In genomic region chr20:37877832-37878772, GRCh38 we compare ENCODE assay signal across 22 cellular contexts. TPM values are rescaled to one million over a fixed set of nuclear protein-coding genes. Genes with fewer than 3 reads are reported as not detected.
DNase-seq lines count a peak whose midpoint lies in the region; ATAC-seq, FAIRE-seq and TF ChIP-seq lines count a peak whose summit lies in the region.
"Had no signal": no experiment of that assay in that cellular context is flagged by ENCODE, and none has a peak within 500 bp of the region (broad histone marks: within the 10 kb centered on the region; RNA-seq: fewer than 3 reads in every experiment).

No MANE protein-coding gene starts in this region.

- no peak for TF ChIP-seq EP300 in H1 (IDR thresholded peaks at IDR 0.05; ENCODE audit: borderline replicate concordance in 1 of 2, low read depth in 2 of 2, low read length in 2 of 2)

- POLR2A ChIA-PET in IMR-90 (lab: Charles Lee; ENCODE audit: unreplicated experiment): no interaction called here
- POLR2A ChIA-PET in H1 (lab: Charles Lee; ENCODE audit: partially characterized antibody): no interaction called here

- no peaks in the 10 kb centered on the region for H3K9me3 Mint-ChIP-seq in stimulated activated effector memory CD8-positive, alpha-beta T cell treated with anti-CD3 and anti-CD28 coated beads, Interleukin-12 subunit alpha, Interleukin-12 subunit beta, amount 100 ng/mL, for 72 hours
- no peaks in the 10 kb centered on the region for H3K9me3 Mint-ChIP-seq in progenitor cell of endocrine pancreas (ENCODE audit: low read depth)
- H3K9me3 Mint-ChIP-seq: CD8-positive, alpha-beta T cell had no signal

- dilution Hi-C loops in IMR-90 (cut with HindIII; ENCODE audit: low sequenced_read_pairs, unreplicated experiment): no loop called here

- no peaks in the 10 kb centered on the region; the same call in 1 of the 2 replicates for H3K9me1 ChIP-seq in IMR-90 (ENCODE audit: insufficient read depth, low read length)

- H3K9ac ChIP-seq in IMR-90 (ENCODE audit: low read depth, low read length) (no peak overlapping the region), H1 (replicated peaks in 1 of 4; ENCODE audit: extremely low read depth in 1 of 4, low read depth in 3 of 4, low read length in 3 of 4) (no peak overlapping the region)
- H3K9ac ChIP-seq: KMS-11 had no signal

- no peak for TF ChIP-seq CTCF in IMR-90 (conservative IDR thresholded peaks at IDR 0.05; ENCODE audit: low read depth, low read length)
- no peak for TF ChIP-seq CTCF in H1 (IDR thresholded peaks at IDR 0.05; ENCODE audit: control extremely low read depth in 1 of 3, insufficient read depth in 1 of 3, low read depth in 1 of 3, low read length in 3 of 3)
- no peak for TF ChIP-seq CTCF in progenitor cell of endocrine pancreas (IDR thresholded peaks at IDR 0.05; ENCODE audit: unreplicated experiment)

- no peak overlapping the region for H4K5ac ChIP-seq in IMR-90 (ENCODE audit: low read depth, low read length)
- H4K5ac ChIP-seq in H1 (ENCODE audit: insufficient read length, low read depth, low read length): no peak overlapping the region

- H3K4me1 ChIP-seq in IMR-90 (ENCODE audit: control insufficient read depth, insufficient read depth, low read length): no peaks in the 10 kb centered on the region
- no peaks in the 10 kb centered on the region for H3K4me1 ChIP-seq in H1 (replicated peaks in 1 of 4; ENCODE audit: control insufficient read depth in 3 of 4, insufficient read depth in 4 of 4, low read length in 3 of 4)
- H3K4me1 ChIP-seq: SJSA1 had no signal

- H2BK15ac ChIP-seq in IMR-90 (ENCODE audit: low read depth, low read length) (no peak overlapping the region), H1 (ENCODE audit: low read length) (no peak overlapping the region)

- TF ChIP-seq POLR2A in IMR-90 (IDR thresholded peaks at IDR 0.05; ENCODE audit: low read depth, low read length) (no peak), H1 (IDR thresholded peaks at IDR 0.05; ENCODE audit: control extremely low read depth in 1 of 2, low read depth in 2 of 2, low read length in 2 of 2) (no peak)

- no TSS peak for BruUV-seq in IMR-90 (replicated peaks; lab: Mats Ljungman, UMichigan)

- TF ChIP-seq RAD21 in IMR-90 (IDR thresholded peaks at IDR 0.05; ENCODE audit: low read length) (no peak), H1 (IDR thresholded peaks at IDR 0.05 in 1 of 2, conservative IDR thresholded peaks at IDR 0.05 in 1 of 2; ENCODE audit: low read depth in 2 of 2, low read length in 2 of 2) (no peak)

- H4K8ac ChIP-seq in IMR-90 (ENCODE audit: low read depth in 2 of 2, low read length in 2 of 2): no peak overlapping the region
- H4K8ac ChIP-seq in H1 (ENCODE audit: extremely low read depth, insufficient read depth, low read length): no peak overlapping the region

- H3K27ac Mint-ChIP-seq in stimulated activated effector memory CD8-positive, alpha-beta T cell treated with anti-CD3 and anti-CD28 coated beads, Interleukin-12 subunit alpha, Interleukin-12 subunit beta, amount 100 ng/mL, for 72 hours: peak overlapping the region; percentile 7
- no peak overlapping the region for H3K27ac Mint-ChIP-seq in progenitor cell of endocrine pancreas
- H3K27ac Mint-ChIP-seq: CD8-positive, alpha-beta T cell had no signal

- H3K27ac ChIP-seq in IMR-90 (ENCODE audit: insufficient read depth, low read length) (no peak overlapping the region), H1 (ENCODE audit: low read depth, low read length) (no peak overlapping the region)
- H3K27ac ChIP-seq: KMS-11, SJSA1 had no signal

- CTCF ChIA-PET in IMR-90 (lab: Yijun Ruan, JAX): interaction anchor here (0.6 kb wide), 1 partner anchor 219 kb away, joined by 3 read pairs; no protein-coding TSS in a partner anchor
- CTCF ChIA-PET in H1 (lab: Charles Lee; ENCODE audit: partially characterized antibody): interaction anchor here (1.1 to 1.8 kb wide), 3 partner anchors 12 to 56 kb away, joined by 3 to 4 read pairs (median 3); no protein-coding TSS in a partner anchor

- H3K23ac ChIP-seq in IMR-90 (ENCODE audit: low read depth, low read length) (no peak overlapping the region), H1 (ENCODE audit: insufficient read length) (no peak overlapping the region)

- H3K56ac ChIP-seq in IMR-90 (ENCODE audit: extremely low read depth, insufficient read depth, low read length) (no peak overlapping the region), H1 (replicated peaks; ENCODE audit: insufficient read length, low read depth, low read length) (no peak overlapping the region)

- H2BK120ac ChIP-seq in IMR-90 (ENCODE audit: low read depth, low read length): no peak overlapping the region
- no peak overlapping the region for H2BK120ac ChIP-seq in H1 (replicated peaks; ENCODE audit: low read depth, low read length)

- H3K79me2 ChIP-seq in H1 (ENCODE audit: control insufficient read depth in 1 of 2, insufficient read depth in 2 of 2, low read length in 2 of 2): no peaks in the 10 kb centered on the region

- H3K4ac ChIP-seq in IMR-90 (ENCODE audit: low read depth, low read length) (no peak overlapping the region), H1 (replicated peaks; ENCODE audit: insufficient read length, low read depth, low read length) (no peak overlapping the region)

- no peaks in the 10 kb centered on the region for H3K9me3 ChIP-seq in IMR-90 (ENCODE audit: control insufficient read depth, insufficient read depth, low read length)
- H3K9me3 ChIP-seq in H1 (ENCODE audit: insufficient read depth in 2 of 2, low read depth in 1 of 2, low read length in 1 of 2): no peaks in the 10 kb centered on the region
- H3K9me3 ChIP-seq: SJSA1 had no signal

- H2BK20ac ChIP-seq in IMR-90 (ENCODE audit: low read depth, low read length) (no peak overlapping the region), H1 (ENCODE audit: low read length) (no peak overlapping the region)

- H4K20me1 ChIP-seq in IMR-90 (ENCODE audit: insufficient read depth, low read length) (no peaks in the 10 kb centered on the region), H1 (replicated peaks in 1 of 2; ENCODE audit: control insufficient read depth in 1 of 2, insufficient read depth in 2 of 2, low read length in 2 of 2) (no peaks in the 10 kb centered on the region)

- H2BK5ac ChIP-seq in IMR-90 (ENCODE audit: low read depth, low read length, poor library complexity, severe bottlenecking) (no peak overlapping the region), H1 (ENCODE audit: low read depth, low read length) (0 out of 2 replicates have a peak overlapping the region, but pooled peaks have one; percentile 21)

- H3K27me3 ChIP-seq in IMR-90 (ENCODE audit: control insufficient read depth, insufficient read depth, low read length) (peaks cover 13% of the 10 kb centered on the region), H1 (replicated peaks in 1 of 4; ENCODE audit: control insufficient read depth in 3 of 4, extremely low read depth in 1 of 4, insufficient read depth in 3 of 4, low read length in 3 of 4) (0 out of 7 replicates have a peak, but pooled peaks cover 0 to 2% (median 0%) of the 10 kb centered on the region in 4 experiments)
- H3K27me3 ChIP-seq: SJSA1 had no signal

- no peaks in the 10 kb centered on the region for H3K79me1 ChIP-seq in IMR-90 (ENCODE audit: low read depth in 1 of 2, low read length in 2 of 2)
- no peaks in the 10 kb centered on the region for H3K79me1 ChIP-seq in H1 (ENCODE audit: low read depth, low read length)

- no peaks in the 10 kb centered on the region for H3K23me2 ChIP-seq in H1 (ENCODE audit: low read depth, low read length)

- WGBS in IMR-90 (ENCODE audit: extremely low coverage in 2 of 2, insufficient read length in 1 of 2), 2 experiments: 78% methylated on average over 10 of the region's 20 CpGs; no CpG with 5 or more reads in 1 of the 2 experiments
- 92% methylated on average over 20 of the region's 20 CpGs; no CpG with 5 or more reads in 1 of the 2 experiments for WGBS in H1 (ENCODE audit: extremely low coverage in 1 of 2, insufficient coverage in 1 of 2, insufficient read length in 1 of 2, insufficient replicate concordance in 2 of 2, low coverage in 1 of 2, low lambda C conversion rate in 2 of 2, missing lambda C conversion rate in 1 of 2), 2 experiments

- H3K4me3 Mint-ChIP-seq in stimulated activated effector memory CD8-positive, alpha-beta T cell treated with anti-CD3 and anti-CD28 coated beads, Interleukin-12 subunit alpha, Interleukin-12 subunit beta, amount 100 ng/mL, for 72 hours: no peak overlapping the region
- H3K4me3 Mint-ChIP-seq in progenitor cell of endocrine pancreas (ENCODE audit: low read depth): no peak overlapping the region
- H3K4me3 Mint-ChIP-seq: CD8-positive, alpha-beta T cell had no signal

- H3K36me3 ChIP-seq in IMR-90 (ENCODE audit: control insufficient read depth, insufficient read depth, low read length): peaks cover 10% of the 10 kb centered on the region
- no peaks in the 10 kb centered on the region; a peak in 3 of 8 replicates for H3K36me3 ChIP-seq in H1 (ENCODE audit: control insufficient read depth in 2 of 4, insufficient read depth in 4 of 4, low read length in 3 of 4)

- H3K4me2 ChIP-seq in IMR-90 (ENCODE audit: low read depth, low read length): no peak overlapping the region
- no peak overlapping the region for H3K4me2 ChIP-seq in H1 (ENCODE audit: insufficient read depth in 1 of 2, low read depth in 2 of 2, low read length in 2 of 2)
- H3K4me2 ChIP-seq: KMS-11 had no signal

- H3K4me3 ChIP-seq in IMR-90 (ENCODE audit: insufficient read depth, low read depth, low read length) (no peak overlapping the region), H1 (ENCODE audit: extremely low read depth in 1 of 4, insufficient read depth in 2 of 4, low read depth in 3 of 4, low read length in 4 of 4) (no peak overlapping the region)
- H3K4me3 ChIP-seq: SJSA1 had no signal

- H2AK5ac ChIP-seq in IMR-90 (ENCODE audit: low read depth, low read length): no peak overlapping the region
- no peak overlapping the region for H2AK5ac ChIP-seq in H1 (ENCODE audit: low read depth, low read length)

- H3K14ac ChIP-seq in IMR-90 (replicated peaks; ENCODE audit: low read depth, low read length) (no peak overlapping the region), H1 (ENCODE audit: insufficient read length) (no peak overlapping the region)

- H2BK12ac ChIP-seq in H1 (ENCODE audit: low read depth, low read length): no peak overlapping the region

- ATAC-seq in IMR-90 (ENCODE audit: low read depth) (no peak), GM18909 (IDR thresholded peaks at IDR 0.05; ENCODE audit: poor library complexity, unreplicated experiment) (no peak), GM18502 (IDR thresholded peaks at IDR 0.05; ENCODE audit: poor library complexity, unreplicated experiment) (no peak)
- ATAC-seq in stimulated activated effector memory CD8-positive, alpha-beta T cell treated with anti-CD3 and anti-CD28 coated beads, Interleukin-12 subunit alpha, Interleukin-12 subunit beta, amount 100 ng/mL, for 72 hours: no peak
- ATAC-seq: CD8-positive, alpha-beta T cell had no signal

- H3K4me1 Mint-ChIP-seq in stimulated activated effector memory CD8-positive, alpha-beta T cell treated with anti-CD3 and anti-CD28 coated beads, Interleukin-12 subunit alpha, Interleukin-12 subunit beta, amount 100 ng/mL, for 72 hours: no peaks in the 10 kb centered on the region
- peaks cover 5% of the 10 kb centered on the region for H3K4me1 Mint-ChIP-seq in progenitor cell of endocrine pancreas (ENCODE audit: low read depth)

- H3K27me3 Mint-ChIP-seq in progenitor cell of endocrine pancreas: no peaks in the 10 kb centered on the region

- DNase-seq in IMR-90: no peak
- DNase-seq in SK-N-DZ (ENCODE audit: low spot score): peak; percentile 52
- no peak for DNase-seq in H1 (ENCODE audit: low read depth in 1 of 2, low spot score in 2 of 2)
- DNase-seq in stimulated activated effector memory CD8-positive, alpha-beta T cell treated with anti-CD3 and anti-CD28 coated beads, Interleukin-12 subunit alpha, Interleukin-12 subunit beta, amount 100 ng/mL, for 72 hours (ENCODE audit: low spot score in 2 of 2): no peak
- DNase-seq in progenitor cell of endocrine pancreas (ENCODE audit: low spot score, unreplicated experiment): no peak
- DNase-seq: ACHN; C1 segment of cervical spinal cord; CD8-positive, alpha-beta T cell; DND-41; NCI-H1105; NCI-H146; NCI-H2029; NCI-H226; NCI-H524; NCI-H774 had no signal

- H3K36me3 Mint-ChIP-seq in stimulated activated effector memory CD8-positive, alpha-beta T cell treated with anti-CD3 and anti-CD28 coated beads, Interleukin-12 subunit alpha, Interleukin-12 subunit beta, amount 100 ng/mL, for 72 hours: peaks cover 5% of the 10 kb centered on the region
- H3K36me3 Mint-ChIP-seq in progenitor cell of endocrine pancreas (ENCODE audit: insufficient read depth): peaks cover 3% of the 10 kb centered on the region

- in situ Hi-C loops in IMR-90 (cut with MboI; ENCODE audit: low sequenced_read_pairs): no loop called here

- H4K91ac ChIP-seq in IMR-90 (ENCODE audit: insufficient read depth, low read depth, low read length) (no peak overlapping the region), H1 (replicated peaks; ENCODE audit: insufficient read length, low read length) (no peak overlapping the region)

- no peak for FAIRE-seq in H1 (lab: Jason Lieb, UNC)
- FAIRE-seq: GM12892, RCC 7860 had no signal

- intact Hi-C loops in IMR-90 (cut with micrococcal nuclease): no loop called here

- H2AFZ ChIP-seq in IMR-90 (replicated peaks; ENCODE audit: low read length, poor library complexity): no peak overlapping the region
- no peak overlapping the region for H2AFZ ChIP-seq in H1 (ENCODE audit: low read length)

- H3K18ac ChIP-seq in IMR-90 (ENCODE audit: low read depth, low read length): no peak overlapping the region
- no peak overlapping the region for H3K18ac ChIP-seq in H1 (ENCODE audit: extremely low read depth, low read length)

- peak overlapping the region; percentile 37 for H2AK9ac ChIP-seq in IMR-90 (replicated peaks; ENCODE audit: low read depth, low read length, poor library complexity)

RNA-seq across cellular contexts. Expression of gene VSTM2L, which starts 24.8 kb away (rescaled TPM):
- total RNA-seq in IMR-90 (2012; rRNA removed) (under 0.01 and 0.18 TPM in 2 replicates), progenitor cell of endocrine pancreas (5.0 and 6.2 TPM in 2 replicates)
- polyA plus RNA-seq in IMR-90 (2012; rRNA removed) (0.19 and 0.57 TPM in 2 replicates), H1 (2011; rRNA removed) (2.6 and 3.2 TPM in 2 replicates)
- polyA plus RNA-seq in IMR-90 (2012; cell fraction: cytosol; rRNA removed): 0.41 and 0.70 TPM in 2 replicates
- polyA plus RNA-seq in IMR-90 (2012; cell fraction: nucleus; rRNA removed; ENCODE audit: low replicate concordance): 0.18 and 0.34 TPM in 2 replicates
- 11.6 and 15.9 TPM in 2 replicates for polyA plus RNA-seq in SK-N-DZ (2014; cell fraction: cytosol; rRNA removed)
- 6.4 and 8.6 TPM in 2 replicates for polyA plus RNA-seq in SK-N-DZ (2014; cell fraction: nucleus; rRNA removed)
- 1.3 and 1.6 TPM in 2 replicates for total RNA-seq in H1 (2021; fragmentation: NEBNext Ultra II Directional; extraction: Animal tissue kit (Norgen Biotek cat#: 25700))
- polyA plus RNA-seq in H1 (2011; cell fraction: cytosol; rRNA removed): 1.8 TPM
- 1.5 TPM for polyA plus RNA-seq in H1 (2011; cell fraction: nucleus; rRNA removed)
- polyA plus RNA-seq in H1 (2012, experiment 1 of 2): 0.87 to 2.5 TPM (median 1.9 TPM) in 4 replicates
- polyA plus RNA-seq in H1 (2012, experiment 2 of 2): 1.5 TPM
- polyA plus RNA-seq in H1 (2013, experiment 1 of 2): 1.6 TPM
- 1.7 TPM for polyA plus RNA-seq in H1 (2013, experiment 2 of 2)
- 0.27 and 0.32 TPM in 2 replicates for polyA minus RNA-seq in H1 (2011; rRNA and poly(A)+ RNA removed)
- polyA minus RNA-seq in H1 (2011; cell fraction: cytosol; rRNA and poly(A)+ RNA removed): not detected
- polyA minus RNA-seq in H1 (2011; cell fraction: nucleus; rRNA and poly(A)+ RNA removed): 0.60 TPM
- total RNA-seq: CD8-positive, alpha-beta T cell; HT-29 had no signal
